In genomic region chr17:15958484-15958854, GRCh38 we compare ENCODE assay signal across 15 cellular contexts. TPM values are rescaled to one million over a fixed set of nuclear protein-coding genes. Genes with fewer than 3 reads are reported as not detected.
DNase-seq lines count a peak whose midpoint lies in the region; ATAC-seq and TF ChIP-seq lines count a peak whose summit lies in the region.
"Had no signal": no experiment of that assay in that cellular context is flagged by ENCODE, and none has a peak within 500 bp of the region (broad histone marks: within the 10 kb centered on the region; RNA-seq: fewer than 3 reads in every experiment).

No MANE protein-coding gene starts in this region.

- no peaks in the 10 kb centered on the region for H3K9me3 ChIP-seq in PC-3 (ENCODE audit: low read length)
- H3K9me3 ChIP-seq in mammary epithelial cell (replicated peaks; ENCODE audit: insufficient read depth, low read length) = no peaks in the 10 kb centered on the region
- H3K9me3 ChIP-seq in sigmoid colon = no peaks in the 10 kb centered on the region
- no peaks in the 10 kb centered on the region for H3K9me3 ChIP-seq in tibial nerve

- dilution Hi-C loops in mammary epithelial cell (cut with HindIII; ENCODE audit: low sequenced_read_pairs) = no loop called here

- in situ Hi-C loops in mammary epithelial cell (cut with MboI; ENCODE audit: low sequenced_read_pairs in 2 of 2) = no loop called here

- POLR2A ChIA-PET in activated CD4-positive, alpha-beta T cell treated with anti-CD3 and anti-CD28 coated beads for 36 hours (lab: Charles Lee) = no interaction called here
- POLR2A ChIA-PET in PC-3 (lab: Charles Lee; ENCODE audit: unreplicated experiment) = no interaction called here

- H3K4me1 ChIP-seq in PC-3 (ENCODE audit: insufficient read depth, low read length) (peaks cover 74% of the 10 kb centered on the region), mammary epithelial cell (ENCODE audit: insufficient read depth, low read length) (peaks cover 57% of the 10 kb centered on the region), sigmoid colon (peaks cover 0 to 26% (median 14%) of the 10 kb centered on the region in 4 donors), tibial nerve (peaks cover 0 to 11% (median 3%) of the 10 kb centered on the region in 4 donors)

- peak overlapping the region; percentile 94 for H3K27ac ChIP-seq in PC-3 (ENCODE audit: low read length)
- peak overlapping the region; percentile 98 for H3K27ac ChIP-seq in mammary epithelial cell (ENCODE audit: insufficient read depth, low read depth, low read length)
- peak overlapping the region in 2 of 4 donors; percentile 16 to 47 for H3K27ac ChIP-seq in sigmoid colon
- peak overlapping the region in 1 of 4 donors; percentile 42 for H3K27ac ChIP-seq in tibial nerve
- H3K27ac ChIP-seq: coronary artery, VCaP had no signal

- H3K9me3 Mint-ChIP-seq in activated CD4-positive, alpha-beta T cell treated with anti-CD3 and anti-CD28 coated beads for 36 hours (ENCODE audit: low read depth) = no peaks in the 10 kb centered on the region
- H3K9me3 Mint-ChIP-seq: immature natural killer cell; naive thymus-derived CD4-positive, alpha-beta T cell had no signal

- peak overlapping the region; percentile 66 for H3K4me2 ChIP-seq in PC-3 (ENCODE audit: low read length)
- peak overlapping the region; percentile 88 for H3K4me2 ChIP-seq in mammary epithelial cell (ENCODE audit: insufficient read depth, low read depth, low read length)

- no TSS peak for BruUV-seq in PC-3 (replicated peaks; lab: Mats Ljungman, UMichigan)
- BruUV-seq in mammary epithelial cell (replicated peaks; lab: Mats Ljungman, UMichigan) = no TSS peak

- no peak overlapping the region for H3K4me3 Mint-ChIP-seq in activated CD4-positive, alpha-beta T cell treated with anti-CD3 and anti-CD28 coated beads for 36 hours
- H3K4me3 Mint-ChIP-seq: immature natural killer cell had no signal

- no peaks in the 10 kb centered on the region for H3K9me2 ChIP-seq in PC-3 (replicated peaks; ENCODE audit: low read length)

- H3K36me3 ChIP-seq in PC-3 (ENCODE audit: low read depth, low read length) (0 out of 2 replicates have a peak, but pooled peaks cover 2% of the 10 kb centered on the region), mammary epithelial cell (ENCODE audit: insufficient read depth, low read length) (peaks cover 2% of the 10 kb centered on the region), sigmoid colon (no peaks in the 10 kb centered on the region), tibial nerve (no peaks in the 10 kb centered on the region)

- H3K27ac Mint-ChIP-seq in activated CD4-positive, alpha-beta T cell treated with anti-CD3 and anti-CD28 coated beads for 36 hours = peak overlapping the region; percentile 51

- no peak overlapping the region for H2AFZ ChIP-seq in PC-3 (ENCODE audit: low read length)
- H2AFZ ChIP-seq in mammary epithelial cell (ENCODE audit: low read depth, low read length) = no peak overlapping the region

- DNase-seq in activated CD4-positive, alpha-beta T cell treated with anti-CD3 and anti-CD28 coated beads for 36 hours = no peak
- DNase-seq in activated CD4-positive, alpha-beta T cell treated with anti-CD3 and anti-CD28 coated beads, Interleukin-2, amount 50 U/mL, for 48 hours = no peak
- no peak for DNase-seq in PC-3
- DNase-seq in mammary epithelial cell = no peak
- DNase-seq in sigmoid colon = peak; percentile 13
- DNase-seq in DMS53 treated with DMSO at 0.1 percent for 48 hours (lab: John Stamatoyannopoulos, UW; ENCODE audit: unreplicated experiment) = no peak
- no peak for DNase-seq in tibial nerve (ENCODE audit: low spot score in 2 of 2)
- DNase-seq in NCI-H2107 (lab: John Stamatoyannopoulos, UW) = no peak
- DNase-seq: activated naive CD4-positive, alpha-beta T cell treated with Interleukin-2 at 50 U/mL for 16 hours; naive thymus-derived CD4-positive, alpha-beta T cell; NCI-H524 treated with DMSO at 0.1 percent for 48 hours; SHP77 treated with DMSO at 0.1 percent for 48 hours had no signal

- WGBS in mammary epithelial cell (ENCODE audit: low coverage, missing lambda C conversion rate) = 96% methylated on average over 4 of the region's 4 CpGs
- WGBS in sigmoid colon, 2 donors = 85 to 95% methylated on average over 4 of the region's 4 CpGs
- WGBS in tibial nerve, 2 donors = 71 to 86% methylated on average over 4 of the region's 4 CpGs

- intact Hi-C loops in activated CD4-positive, alpha-beta T cell treated with anti-CD3 and anti-CD28 coated beads for 36 hours (cut with DNase I, micrococcal nuclease) = loop anchor here in 1 of 2 experiments (2.0 to 5.0 kb wide), 3 partner anchors 14 to 126 kb away; partner anchors contain the start of gene ADORA2B
- intact Hi-C loops in PC-3 (cut with micrococcal nuclease) = loop anchor here (2.0 kb wide), 1 partner anchor 40 kb away; the partner anchor contains the start of genes TTC19 and ZSWIM7
- intact Hi-C loops in mammary epithelial cell (cut with micrococcal nuclease) = no loop called here
- intact Hi-C loops in sigmoid colon (cut with DNase I) = no loop called here

- no peak for ATAC-seq in activated CD4-positive, alpha-beta T cell treated with anti-CD3 and anti-CD28 coated beads for 36 hours
- no peak for ATAC-seq in PC-3

- H3K4me1 Mint-ChIP-seq in activated CD4-positive, alpha-beta T cell treated with anti-CD3 and anti-CD28 coated beads for 36 hours = peaks cover 30% of the 10 kb centered on the region

- peaks cover 30% of the 10 kb centered on the region for H3K27me3 Mint-ChIP-seq in activated CD4-positive, alpha-beta T cell treated with anti-CD3 and anti-CD28 coated beads for 36 hours

- TF ChIP-seq CTCF in PC-3 (conservative IDR thresholded peaks at IDR 0.05; ENCODE audit: low read depth, low read length) (no peak), mammary epithelial cell (conservative IDR thresholded peaks at IDR 0.05 in 1 of 2, IDR thresholded peaks at IDR 0.05 in 1 of 2; ENCODE audit: extremely low read depth in 1 of 2, insufficient read depth in 1 of 2, low read depth in 1 of 2, low read length in 2 of 2) (no peak), sigmoid colon (IDR thresholded peaks at IDR 0.05) (no peak), tibial nerve (IDR thresholded peaks at IDR 0.05) (no peak)

- H3K4me3 ChIP-seq in PC-3 (ENCODE audit: low read length) (peak overlapping the region; percentile 10; the same call in 1 of the 2 replicates), mammary epithelial cell (replicated peaks in 1 of 3; ENCODE audit: insufficient read depth in 1 of 3, low read depth in 2 of 3, low read length in 3 of 3) (peak overlapping the region in 1 of 3 experiments; percentile 11), sigmoid colon (no peak overlapping the region), tibial nerve (no peak overlapping the region)
- H3K4me3 ChIP-seq: coronary artery had no signal

- no peaks in the 10 kb centered on the region for H3K27me3 ChIP-seq in PC-3 (ENCODE audit: low read length)
- no peaks in the 10 kb centered on the region for H3K27me3 ChIP-seq in mammary epithelial cell (ENCODE audit: insufficient read depth, low read length)
- no peaks in the 10 kb centered on the region for H3K27me3 ChIP-seq in sigmoid colon
- H3K27me3 ChIP-seq in tibial nerve = no peaks in the 10 kb centered on the region

- CTCF ChIA-PET in activated CD4-positive, alpha-beta T cell treated with anti-CD3 and anti-CD28 coated beads for 36 hours (lab: Charles Lee) = interaction anchor here (0.8 to 2.4 kb wide), 2 partner anchors 14 to 24 kb away, joined by 3 to 11 read pairs; partner anchors contain the start of gene ADORA2B
- CTCF ChIA-PET in PC-3 (lab: Charles Lee) = interaction anchor here (1.1 kb wide), 1 partner anchor 14 kb away, joined by 5 read pairs; the partner anchor contains the start of gene ADORA2B
- CTCF ChIA-PET in mammary epithelial cell (lab: Charles Lee; ENCODE audit: low non-redundant PET) = no interaction called here

- TF ChIP-seq POLR2A in sigmoid colon (IDR thresholded peaks at IDR 0.05) = no peak
- no peak for TF ChIP-seq POLR2A in tibial nerve (IDR thresholded peaks at IDR 0.05)

- H3K36me3 Mint-ChIP-seq in activated CD4-positive, alpha-beta T cell treated with anti-CD3 and anti-CD28 coated beads for 36 hours (ENCODE audit: low read depth) = no peaks in the 10 kb centered on the region
- H3K36me3 Mint-ChIP-seq: immature natural killer cell; naive thymus-derived CD4-positive, alpha-beta T cell had no signal

- H4K20me1 ChIP-seq in PC-3 (ENCODE audit: low read length) (no peaks in the 10 kb centered on the region), mammary epithelial cell (ENCODE audit: insufficient read depth, low read length) (no peaks in the 10 kb centered on the region)

- peaks cover 24% of the 10 kb centered on the region for H3F3A ChIP-seq in PC-3 (ENCODE audit: low read length, unreplicated experiment)

- no peak for TF ChIP-seq EP300 in sigmoid colon (IDR thresholded peaks at IDR 0.05)
- TF ChIP-seq EP300 in tibial nerve (IDR thresholded peaks at IDR 0.05) = no peak

- H3K79me2 ChIP-seq in PC-3 (ENCODE audit: low read length) = peaks cover 89% of the 10 kb centered on the region
- peaks cover 84% of the 10 kb centered on the region for H3K79me2 ChIP-seq in mammary epithelial cell (ENCODE audit: insufficient read depth, low read length)

- H3K9ac ChIP-seq in PC-3 (ENCODE audit: low read length) (peak overlapping the region; percentile 88), mammary epithelial cell (ENCODE audit: insufficient read depth, low read length) (peak overlapping the region; percentile 81)

RNA-seq across cellular contexts. Expression of gene ADORA2B, which starts 13.5 kb away (rescaled TPM):
- 1 to 10 TPM; 1.9 to 2.2 TPM for total RNA-seq in activated CD4-positive, alpha-beta T cell treated with anti-CD3 and anti-CD28 coated beads for 36 hours
- total RNA-seq in PC-3 (2014; rRNA removed) (118 and 130 TPM in 2 replicates), mammary epithelial cell (10 to 100 TPM; 44.9 to 73.7 TPM), sigmoid colon (1 to 10 TPM; 2.2 to 5.4 (median 3.9) TPM), tibial nerve (1 to 10 TPM in 2 of 4 donors, under 1 TPM in 1, not detected in 1; 0.59 to 3.6 (median 1.1) TPM)
- polyA plus RNA-seq in mammary epithelial cell (70.6 TPM), sigmoid colon (10 to 100 TPM in 2 of 3 donors, 1 to 10 TPM in 1; 9.9 to 21.4 (median 12.0) TPM)
- 27.4 TPM for polyA minus RNA-seq in mammary epithelial cell

RNA-seq across cellular contexts. Expression of gene ZSWIM7, which starts 41.0 kb away (rescaled TPM):
- total RNA-seq in activated CD4-positive, alpha-beta T cell treated with anti-CD3 and anti-CD28 coated beads for 36 hours = 10 to 100 TPM; 11.2 to 11.7 TPM
- total RNA-seq in PC-3 (2014; rRNA removed) (96.1 and 97.6 TPM in 2 replicates), mammary epithelial cell (10 to 100 TPM; 12.2 to 21.2 TPM), sigmoid colon (10 to 100 TPM; 13.0 to 25.8 (median 18.3) TPM), tibial nerve (10 to 100 TPM in 3 of 4 donors, 1 to 10 TPM in 1; 7.0 to 31.2 (median 17.4) TPM)
- polyA plus RNA-seq in mammary epithelial cell (20.0 TPM), sigmoid colon (10 to 100 TPM; 35.0 to 55.5 (median 46.2) TPM)
- polyA minus RNA-seq in mammary epithelial cell = 6.3 TPM

RNA-seq across cellular contexts. Expression of gene TTC19, which starts 41.2 kb away (rescaled TPM):
- total RNA-seq in activated CD4-positive, alpha-beta T cell treated with anti-CD3 and anti-CD28 coated beads for 36 hours = 10 to 100 TPM; 21.1 to 22.0 TPM
- total RNA-seq in PC-3 (2014; rRNA removed) (187 and 436 TPM in 2 replicates), mammary epithelial cell (10 to 100 TPM; 48.0 to 76.8 TPM), sigmoid colon (10 to 100 TPM; 41.0 to 59.1 (median 42.8) TPM), tibial nerve (100 to 1,000 TPM in 3 of 4 donors, 10 to 100 TPM in 1; 88.3 to 152 (median 124) TPM)
- polyA plus RNA-seq in mammary epithelial cell (6.5 TPM), sigmoid colon (10 to 100 TPM; 24.6 to 33.5 (median 32.3) TPM)
- 19.2 TPM for polyA minus RNA-seq in mammary epithelial cell

Comparison
In these comparisons a context has a peak if more than half of its experiments do, and no peak if none do; other contexts are left out.
1. RNA of gene ADORA2B, which starts 13.5 kb away (total RNA-seq): 118 to 130 TPM in PC-3 and 44.9 to 73.7 TPM in mammary epithelial cell; 2.2 to 5.4 TPM in sigmoid colon, 1.9 to 2.2 TPM in activated CD4-positive, alpha-beta T cell treated with anti-CD3 and anti-CD28 coated beads for 36 hours and 0.59 to 3.6 TPM in tibial nerve; every median in the first group is over 4 times any median in the second.